9 cellular contexts compared by ENCODE assay signal in the genomic region with DNA sequence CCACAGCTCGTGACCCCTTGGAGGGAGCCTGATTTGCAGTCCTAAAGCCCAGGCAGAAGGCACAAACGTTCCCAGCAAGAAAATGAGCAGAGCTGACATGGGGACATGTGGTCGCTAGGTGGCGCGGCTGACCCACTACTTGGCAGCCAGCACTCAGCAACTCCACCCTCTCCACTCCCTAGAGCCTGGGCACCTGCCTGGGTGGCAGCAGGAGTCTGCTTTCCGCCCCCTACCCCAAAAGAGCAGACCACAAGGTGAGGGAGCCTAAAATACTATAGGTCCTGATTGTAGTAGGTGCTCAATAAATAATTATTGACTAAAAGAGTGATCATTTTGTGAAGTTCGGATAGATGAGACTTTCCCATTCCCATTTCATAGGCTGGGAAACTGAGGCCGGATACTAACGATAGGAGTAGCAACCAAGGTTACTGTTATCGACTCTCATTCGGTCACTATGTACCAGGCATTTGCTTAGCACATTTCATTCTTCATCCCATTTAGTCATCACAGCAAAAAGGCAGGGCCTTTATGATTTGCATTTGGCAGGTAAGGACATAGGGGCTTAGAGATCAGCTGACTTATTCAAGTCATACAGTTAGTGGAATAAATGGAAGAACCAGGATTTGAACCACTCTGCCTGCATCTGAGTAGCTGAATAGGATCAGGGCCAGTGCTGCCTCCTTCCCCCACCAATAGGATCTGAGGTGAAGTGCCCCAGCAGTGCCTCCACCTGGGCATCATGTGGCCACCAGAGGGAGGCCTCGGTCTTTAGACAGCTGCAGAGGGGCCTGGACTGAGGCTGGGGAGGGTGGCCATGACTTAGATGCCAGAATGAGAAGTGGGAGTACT. TPM values are rescaled to one million over a fixed set of nuclear protein-coding genes. Genes with fewer than 3 reads are reported as not detected.
DNase-seq lines count a peak whose midpoint lies in the region; ATAC-seq, FAIRE-seq and TF ChIP-seq lines count a peak whose summit lies in the region.
"Had no signal": no experiment of that assay in that cellular context is flagged by ENCODE, and none has a peak within 500 bp of the region (broad histone marks: within the 10 kb centered on the region; RNA-seq: fewer than 3 reads in every experiment).

No MANE protein-coding gene starts in this region.

- CTCF ChIA-PET in activated CD4-positive, alpha-beta T cell treated with anti-CD3 and anti-CD28 coated beads for 36 hours (lab: Charles Lee): interaction anchor here (0.7 to 7.3 kb wide), 29 partner anchors 9 to 600 kb away, joined by 3 to 125 read pairs (median 4); partner anchors contain the start of genes FAM241B and NEUROG3
- CTCF ChIA-PET in HepG2 (lab: Yijun Ruan, JAX; ENCODE audit: low intra/inter-chr PET ratio, low total read pairs): interaction anchor here (0.7 to 5.6 kb wide), 4 partner anchors 123 to 201 kb away, joined by 3 to 71 read pairs (median 4); no protein-coding TSS in a partner anchor

- no TSS peak for BruUV-seq in HepG2 (replicated peaks; lab: Mats Ljungman, UMichigan)

- H3K9me3 ChIP-seq in HepG2 (ENCODE audit: low read length): no peaks in the 10 kb centered on the region

- H3K4me3 ChIP-seq in HepG2 (replicated peaks in 1 of 3; ENCODE audit: insufficient read depth in 1 of 3, low read depth in 2 of 3, low read length in 3 of 3): no peak overlapping the region

- DNase-seq in DMS53 treated with DMSO at 0.1 percent for 48 hours (lab: John Stamatoyannopoulos, UW; ENCODE audit: unreplicated experiment) (peak; percentile 65), NCI-H446 treated with DMSO at 0.1 percent for 48 hours (lab: John Stamatoyannopoulos, UW) (peak; percentile 3), cerebellar cortex (ENCODE audit: low spot score) (peak; percentile 86), HepG2 (ENCODE audit: low spot score) (peak; percentile 47)
- peak; percentile 90 for DNase-seq in activated CD4-positive, alpha-beta T cell treated with anti-CD3 and anti-CD28 coated beads for 36 hours
- peak; percentile 62 for DNase-seq in stimulated activated CD8-positive, alpha-beta memory T cell treated with anti-CD3 and anti-CD28 coated beads, Interleukin-12 subunit alpha, Interleukin-12 subunit beta, amount 100 ng/mL, for 1 hour (ENCODE audit: low read depth)

- H4K20me1 ChIP-seq in HepG2 (ENCODE audit: insufficient read depth, low read length): no peaks in the 10 kb centered on the region

- H3K27ac Mint-ChIP-seq in activated CD4-positive, alpha-beta T cell treated with anti-CD3 and anti-CD28 coated beads for 36 hours: no peak overlapping the region

- H2AFZ ChIP-seq in HepG2 (ENCODE audit: low read length): no peak overlapping the region

- no peak overlapping the region for H3K27ac ChIP-seq in HepG2 (ENCODE audit: extremely low read length, insufficient read depth, low read length)

- peak; percentile 94 for TF ChIP-seq CTCF in HepG2 (CRISPR knock-in tag; IDR thresholded peaks at IDR 0.05)

- H3K36me3 ChIP-seq in HepG2 (replicated peaks in 1 of 2; ENCODE audit: control insufficient read depth in 1 of 2, insufficient read depth in 2 of 2, low read length in 2 of 2): no peaks in the 10 kb centered on the region

- in situ Hi-C loops in HepG2 (cut with HindIII; ENCODE audit: extremely low pct_ligation_motif_present, low pct_unique_long_range_greater_than_20kb): loop anchor here (5.0 to 10.0 kb wide), 2 partner anchors 121 to 199 kb away; no protein-coding TSS in a partner anchor

- no peak for TF ChIP-seq EP300 in HepG2 (IDR thresholded peaks at IDR 0.05; ENCODE audit: low read depth in 2 of 2, low read length in 2 of 2)
- TF ChIP-seq EP300 in HepG2 (CRISPR knock-in tag; IDR thresholded peaks at IDR 0.05; ENCODE audit: borderline replicate concordance): no peak

- TF ChIP-seq POLR2A in HepG2 (IDR thresholded peaks at IDR 0.05; ENCODE audit: insufficient read depth in 1 of 2, low read depth in 2 of 2, low read length in 2 of 2): no peak

- H3K79me2 ChIP-seq in HepG2 (ENCODE audit: insufficient read depth, low read length): no peaks in the 10 kb centered on the region

- H3K4me3 Mint-ChIP-seq in activated CD4-positive, alpha-beta T cell treated with anti-CD3 and anti-CD28 coated beads for 36 hours: no peak overlapping the region

- peaks cover 6% of the 10 kb centered on the region for H3K27me3 Mint-ChIP-seq in activated CD4-positive, alpha-beta T cell treated with anti-CD3 and anti-CD28 coated beads for 36 hours

- H3K4me1 ChIP-seq in HepG2 (ENCODE audit: insufficient read depth, low read length): no peaks in the 10 kb centered on the region

- no peaks in the 10 kb centered on the region for H3K4me1 Mint-ChIP-seq in activated CD4-positive, alpha-beta T cell treated with anti-CD3 and anti-CD28 coated beads for 36 hours

- peak; percentile 87 for TF ChIP-seq RAD21 in HepG2 (CRISPR knock-in tag; IDR thresholded peaks at IDR 0.05)

- intact Hi-C loops in activated CD4-positive, alpha-beta T cell treated with anti-CD3 and anti-CD28 coated beads for 36 hours (cut with DNase I, micrococcal nuclease): loop anchor here (1.0 to 5.0 kb wide), 5 partner anchors 123 to 399 kb away; partner anchors contain the start of gene COL13A1 (in 1 of the 2)
- intact Hi-C loops in HepG2 (cut with micrococcal nuclease; ENCODE audit: unreplicated experiment): loop anchor here (1.0 to 2.0 kb wide), 2 partner anchors 123 to 201 kb away; no protein-coding TSS in a partner anchor

- no peak overlapping the region for H3K9ac ChIP-seq in HepG2 (ENCODE audit: insufficient read depth, low read depth, low read length)

- WGBS in HepG2 (ENCODE audit: low lambda C conversion rate): 9% methylated on average over 8 of the region's 12 CpGs

- no peaks in the 10 kb centered on the region for H3K36me3 Mint-ChIP-seq in activated CD4-positive, alpha-beta T cell treated with anti-CD3 and anti-CD28 coated beads for 36 hours (ENCODE audit: low read depth)

- POLR2A ChIA-PET in activated CD4-positive, alpha-beta T cell treated with anti-CD3 and anti-CD28 coated beads for 36 hours (lab: Charles Lee): interaction anchor here (0.5 kb wide), 1 partner anchor 9 kb away, joined by 3 read pairs; no protein-coding TSS in a partner anchor
- POLR2A ChIA-PET in HepG2 (lab: Yijun Ruan, JAX): interaction anchor here (0.8 kb wide), 1 partner anchor 121 kb away, joined by 3 read pairs; no protein-coding TSS in a partner anchor

- FAIRE-seq in HepG2 (lab: Jason Lieb, UNC): peak; percentile 52

- ATAC-seq in HG02678 (IDR thresholded peaks at IDR 0.05; ENCODE audit: unreplicated experiment) (peak; percentile 72), HepG2 (peak; percentile 98), GM19351 (IDR thresholded peaks at IDR 0.05; ENCODE audit: unreplicated experiment) (no peak)
- ATAC-seq in activated CD4-positive, alpha-beta T cell treated with anti-CD3 and anti-CD28 coated beads for 36 hours: peak; percentile 96

- no peak overlapping the region for H3K4me2 ChIP-seq in HepG2 (ENCODE audit: low read depth, low read length)

- no peaks in the 10 kb centered on the region; a peak in 1 of 5 replicates for H3K27me3 ChIP-seq in HepG2 (ENCODE audit: control insufficient read depth in 1 of 2, insufficient read depth in 2 of 2, low read length in 2 of 2)

- H3K9me3 Mint-ChIP-seq in activated CD4-positive, alpha-beta T cell treated with anti-CD3 and anti-CD28 coated beads for 36 hours (ENCODE audit: low read depth): no peaks in the 10 kb centered on the region

TF ChIP-seq in HepG2, 621 proteins besides CTCF, POLR2A, EP300 and RAD21 (continues in another document):
- TF ChIP-seq ZNF629 (CRISPR knock-in tag; conservative IDR thresholded peaks at IDR 0.05): peak; percentile 81
- TF ChIP-seq LCORL (IDR thresholded peaks at IDR 0.05): no peak
- peak; percentile 34; the same call in 1 of the 2 replicates for TF ChIP-seq LCORL (CRISPR knock-in tag; IDR thresholded peaks at IDR 0.05)
- TF ChIP-seq XRCC5 (optimal IDR thresholded peaks at IDR 0.05; ENCODE audit: low read length): peak; percentile 41
- TF ChIP-seq ZNF780A (CRISPR knock-in tag; IDR thresholded peaks at IDR 0.05): 0 out of 2 replicates have a peak, but pooled peaks have one; percentile 16
- TF ChIP-seq KDM2A (CRISPR knock-in tag; IDR thresholded peaks at IDR 0.05; ENCODE audit: borderline replicate concordance, low read depth): peak; percentile 27; the same call in 1 of the 2 replicates
- TF ChIP-seq ZFP91 (CRISPR knock-in tag; IDR thresholded peaks at IDR 0.05; ENCODE audit: borderline replicate concordance): peak; percentile 56

RNA-seq across cellular contexts. Expression of gene NEUROG3, which starts 57.3 kb away (rescaled TPM):
- under 1 TPM; 0.18 to 0.21 TPM for total RNA-seq in activated CD4-positive, alpha-beta T cell treated with anti-CD3 and anti-CD28 coated beads for 36 hours
- total RNA-seq in HepG2 (2016; rRNA removed; fragmentation: Illumina TruSeq; extraction: Trizol): not detected in 2 replicates
- not detected in 2 replicates for total RNA-seq in HepG2 (2016; cell fraction: cytosol; rRNA removed; fragmentation: Illumina TruSeq; extraction: Trizol; ENCODE audit: low read depth)
- not detected in 2 replicates for total RNA-seq in HepG2 (2016; cell fraction: insoluble cytoplasmic fraction; rRNA removed; fragmentation: Illumina TruSeq; extraction: Trizol)
- total RNA-seq in HepG2 (2016; cell fraction: membrane; rRNA removed; fragmentation: Illumina TruSeq; extraction: Trizol): not detected in 2 replicates
- not detected in 2 replicates for total RNA-seq in HepG2 (2016; cell fraction: nucleus; rRNA removed; fragmentation: Illumina TruSeq; extraction: Trizol)
- not detected in 2 replicates for polyA plus RNA-seq in HepG2 (2011; rRNA removed)
- not detected in 2 replicates for polyA plus RNA-seq in HepG2 (2011; cell fraction: cytosol; rRNA removed)
- not detected in 2 replicates for polyA plus RNA-seq in HepG2 (2011; cell fraction: nucleus; rRNA removed)
- not detected in 2 replicates for polyA plus RNA-seq in HepG2 (2012)
- polyA plus RNA-seq in HepG2 (2016; cell fraction: cytosol; fragmentation: Illumina TruSeq; extraction: Trizol; ENCODE audit: low read depth): not detected in 2 replicates
- polyA plus RNA-seq in HepG2 (2016; cell fraction: insoluble cytoplasmic fraction; fragmentation: Illumina TruSeq; extraction: Trizol; ENCODE audit: low read depth): not detected in 2 replicates
- polyA plus RNA-seq in HepG2 (2016; cell fraction: membrane; fragmentation: Illumina TruSeq; extraction: Trizol; ENCODE audit: low read depth): not detected in 2 replicates
- not detected in 2 replicates for polyA plus RNA-seq in HepG2 (2016; cell fraction: nucleus; fragmentation: Illumina TruSeq; extraction: Trizol; ENCODE audit: insufficient read depth, low read depth)
- not detected in 2 replicates for polyA minus RNA-seq in HepG2 (2011; rRNA and poly(A)+ RNA removed; ENCODE audit: low replicate concordance)
- polyA minus RNA-seq in HepG2 (2011; cell fraction: cytosol; rRNA and poly(A)+ RNA removed): not detected in 2 replicates
- not detected in 2 replicates for polyA minus RNA-seq in HepG2 (2011; cell fraction: nucleus; rRNA and poly(A)+ RNA removed)
- total RNA-seq: activated CD8-positive, alpha-beta memory T cell treated with anti-CD3 and anti-CD28 coated beads for 36 hours had no signal

Comparison
In these comparisons a context has a peak if more than half of its experiments do, and no peak if none do; other contexts are left out.
1. DNase-seq: peak in every context shown above with its lines; median percentile 90 in activated CD4-positive, alpha-beta T cell treated with anti-CD3 and anti-CD28 coated beads for 36 hours; 86 in cerebellar cortex; 65 in DMS53 treated with DMSO at 0.1 percent for 48 hours; 62 in stimulated activated CD8-positive, alpha-beta memory T cell treated with anti-CD3 and anti-CD28 coated beads, Interleukin-12 subunit alpha, Interleukin-12 subunit beta, amount 100 ng/mL, for 1 hour; 47 in HepG2; 3 in NCI-H446 treated with DMSO at 0.1 percent for 48 hours.